ENCODE assay signal across 8 cellular contexts in genomic region chr5:73564018-73564417, GRCh38. TPM values are rescaled to one million over a fixed set of nuclear protein-coding genes. Genes with fewer than 3 reads are reported as not detected.
A peak's percentile ranks its signal among the peaks of the same experiment; 100 is the strongest.
DNase-seq lines count a peak whose midpoint lies in the region; ATAC-seq and TF ChIP-seq lines count a peak whose summit lies in the region.

No MANE protein-coding gene starts in this region.

- no peak for TF ChIP-seq POLR2A in esophagus squamous epithelium (IDR thresholded peaks at IDR 0.05)

- intact Hi-C loops in esophagus squamous epithelium (cut with DNase I): no loop called here

- no peaks in the 10 kb centered on the region for H3K9me3 ChIP-seq in SJCRH30 (replicated peaks)
- H3K9me3 ChIP-seq in esophagus squamous epithelium: no peaks in the 10 kb centered on the region

- TF ChIP-seq CTCF in GM12865 (IDR thresholded peaks at IDR 0.05; ENCODE audit: insufficient read depth, low read depth, low read length, missing control alignments): no peak
- no peak for TF ChIP-seq CTCF in esophagus squamous epithelium (IDR thresholded peaks at IDR 0.05)
- no peak for TF ChIP-seq CTCF in retinal pigment epithelial cell (conservative IDR thresholded peaks at IDR 0.05; ENCODE audit: low read depth, low read length)

- H3K36me3 ChIP-seq in SJCRH30 (peaks cover 4% of the 10 kb centered on the region), esophagus squamous epithelium (peaks cover 0 to 46% (median 14%) of the 10 kb centered on the region in 3 donors)

- H3K27ac ChIP-seq in SJCRH30 (no peak overlapping the region; the same call in 1 of the 2 replicates), esophagus squamous epithelium (peak overlapping the region in 2 of 4 donors; percentile 95 to 99)

- 11 to 30% methylated on average over 3 of the region's 3 CpGs for WGBS in esophagus squamous epithelium, 2 donors

- ATAC-seq in HG03097 (IDR thresholded peaks at IDR 0.05; ENCODE audit: low FRiP score, unreplicated experiment) (no peak), GM18867 (IDR thresholded peaks at IDR 0.05; ENCODE audit: unreplicated experiment) (no peak), GM21367 (IDR thresholded peaks at IDR 0.05; ENCODE audit: unreplicated experiment) (no peak)

- peaks cover 3% of the 10 kb centered on the region; the same call in 1 of the 2 replicates for H3K4me1 ChIP-seq in SJCRH30
- peaks cover 12 to 46% (median 26%) of the 10 kb centered on the region in 3 donors for H3K4me1 ChIP-seq in esophagus squamous epithelium

- no peak for DNase-seq in GM12865 (ENCODE audit: low read depth)
- DNase-seq in SJCRH30: peak in 1 of 2 experiments; percentile 9
- no peak for DNase-seq in esophagus squamous epithelium (lab: John Stamatoyannopoulos, UW)
- DNase-seq in retinal pigment epithelial cell (ENCODE audit: low read depth): no peak
- no peak for DNase-seq in NCI-H2196 treated with DMSO at 0.1 percent for 48 hours (lab: John Stamatoyannopoulos, UW; ENCODE audit: unreplicated experiment)

- H3K4me3 ChIP-seq in GM12865 (ENCODE audit: low read depth, low read length): peak overlapping the region; percentile 69
- H3K4me3 ChIP-seq in SJCRH30: peak overlapping the region; percentile 91
- peak overlapping the region; percentile 68 to 96 (median 84) for H3K4me3 ChIP-seq in esophagus squamous epithelium
- H3K4me3 ChIP-seq in retinal pigment epithelial cell (ENCODE audit: low read length): peak overlapping the region; percentile 85

- no peaks in the 10 kb centered on the region for H3K27me3 ChIP-seq in SJCRH30
- no peaks in the 10 kb centered on the region for H3K27me3 ChIP-seq in esophagus squamous epithelium

RNA-seq across cellular contexts. Expression of gene ANKRA2, which starts 1.4 kb away (rescaled TPM):
- 12.2 and 13.2 TPM in 2 replicates for total RNA-seq in SJCRH30 (2014; rRNA removed; shearing (Covaris generic))
- 10 to 100 TPM in 3 of 4 donors, 1 to 10 TPM in 1; 7.1 to 35.3 (median 15.2) TPM for total RNA-seq in esophagus squamous epithelium

RNA-seq across cellular contexts. Expression of gene UTP15, which starts 1.5 kb away (rescaled TPM):
- 45.3 and 47.1 TPM in 2 replicates for total RNA-seq in SJCRH30 (2014; rRNA removed; shearing (Covaris generic))
- total RNA-seq in esophagus squamous epithelium: 10 to 100 TPM; 12.8 to 31.7 (median 24.1) TPM
